In the genomic region with DNA sequence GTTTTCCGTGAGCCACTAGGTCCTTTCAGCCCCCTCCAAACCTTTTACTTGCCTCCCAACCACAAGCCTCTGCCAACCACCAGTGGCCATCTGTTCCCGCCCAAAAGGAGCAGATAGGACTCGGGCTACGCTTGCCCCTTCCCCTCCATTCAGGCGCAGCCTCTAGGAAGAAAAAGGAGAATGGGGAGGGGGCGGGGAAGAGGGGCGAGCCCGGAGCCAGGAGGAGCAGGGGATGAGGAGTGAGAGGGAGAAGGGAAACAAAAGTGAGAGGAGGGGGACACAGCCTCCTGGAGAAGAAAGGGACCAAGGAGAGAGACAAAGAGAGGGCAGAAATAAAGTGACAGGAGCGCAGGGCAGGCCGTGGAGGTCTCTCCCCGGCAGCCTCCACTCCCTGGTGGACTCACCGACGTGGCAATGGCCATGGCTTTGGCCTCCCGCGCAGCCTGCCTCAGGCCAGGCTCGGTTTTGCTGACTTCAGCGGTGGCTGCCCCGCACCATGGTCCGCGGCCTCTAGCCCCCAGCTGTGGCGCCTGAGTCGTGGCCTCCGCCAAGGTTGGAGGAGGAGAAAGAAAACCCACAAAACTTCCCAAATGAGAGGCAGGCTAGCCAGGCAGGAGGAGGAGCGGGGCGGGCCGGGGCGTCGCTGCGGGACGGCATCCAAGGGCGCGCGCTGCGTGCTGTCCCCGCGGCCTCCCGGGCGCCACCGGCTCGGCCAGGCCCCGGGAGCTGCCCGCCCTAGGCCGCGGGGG, we compare ENCODE assay signal across 8 cellular contexts. TPM values are rescaled to one million over a fixed set of nuclear protein-coding genes. Genes with fewer than 3 reads are reported as not detected.
A peak's percentile ranks its signal among the peaks of the same experiment; 100 is the strongest.
DNase-seq lines count a peak whose midpoint lies in the region; ATAC-seq and TF ChIP-seq lines count a peak whose summit lies in the region.
"Had no signal": no experiment of that assay in that cellular context is flagged by ENCODE, and none has a peak within 500 bp of the region (broad histone marks: within the 10 kb centered on the region; RNA-seq: fewer than 3 reads in every experiment).

A gene with protein sequence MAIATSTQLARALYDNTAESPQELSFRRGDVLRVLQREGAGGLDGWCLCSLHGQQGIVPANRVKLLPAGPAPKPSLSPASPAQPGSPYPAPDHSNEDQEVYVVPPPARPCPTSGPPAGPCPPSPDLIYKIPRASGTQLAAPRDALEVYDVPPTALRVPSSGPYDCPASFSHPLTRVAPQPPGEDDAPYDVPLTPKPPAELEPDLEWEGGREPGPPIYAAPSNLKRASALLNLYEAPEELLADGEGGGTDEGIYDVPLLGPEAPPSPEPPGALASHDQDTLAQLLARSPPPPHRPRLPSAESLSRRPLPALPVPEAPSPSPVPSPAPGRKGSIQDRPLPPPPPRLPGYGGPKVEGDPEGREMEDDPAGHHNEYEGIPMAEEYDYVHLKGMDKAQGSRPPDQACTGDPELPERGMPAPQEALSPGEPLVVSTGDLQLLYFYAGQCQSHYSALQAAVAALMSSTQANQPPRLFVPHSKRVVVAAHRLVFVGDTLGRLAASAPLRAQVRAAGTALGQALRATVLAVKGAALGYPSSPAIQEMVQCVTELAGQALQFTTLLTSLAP (minus strand): TSS at position 569 of the 749 bp plus-strand sequence. CDS start 147 bp downstream, at position 422.

- CTCF ChIA-PET in SK-N-SH (lab: Yijun Ruan, JAX), result interaction anchor here (1.6 to 6.6 kb wide), 6 partner anchors 11 to 58 kb away, joined by 4 to 46 read pairs (median 7); a partner anchor contains a TSS

- H3K36me3 Mint-ChIP-seq in mesothelial cell of epicardium (peaks cover 2% of the 10 kb centered on the region), type B pancreatic cell (peaks cover 10% of the 10 kb centered on the region)

- peaks cover 6% of the 10 kb centered on the region; the same call in 1 of the 2 replicates for H3K79me2 ChIP-seq in SK-N-SH (ENCODE audit: insufficient read depth)
- H3K79me2 ChIP-seq in fibroblast of lung (ENCODE audit: control insufficient read depth, insufficient read depth, low read length), result no peaks in the 10 kb centered on the region

- peaks cover 34% of the 10 kb centered on the region for H3K4me1 Mint-ChIP-seq in mesothelial cell of epicardium
- peaks cover 29% of the 10 kb centered on the region for H3K4me1 Mint-ChIP-seq in type B pancreatic cell (ENCODE audit: unreplicated experiment)

- H3K27ac Mint-ChIP-seq in mesothelial cell of epicardium (peak within 1 kb of the TSS; percentile 98), type B pancreatic cell (peak within 1 kb of the TSS; percentile 96)

- H3K27ac ChIP-seq in SK-N-SH (ENCODE audit: low read depth in 2 of 2, low read length in 1 of 2), result peak within 1 kb of the TSS in 1 of 2 experiments; percentile 92; a peak in 2 of 4 replicates
- H3K27ac ChIP-seq in fibroblast of lung (ENCODE audit: insufficient read depth, low read length), result peak within 1 kb of the TSS; percentile 62

- H4K20me1 ChIP-seq in SK-N-SH (ENCODE audit: insufficient read depth), result no peaks in the 10 kb centered on the region
- H4K20me1 ChIP-seq in fibroblast of lung (ENCODE audit: control insufficient read depth, extremely low read depth, insufficient read depth, low read length), result no peaks in the 10 kb centered on the region

- DNase-seq in SK-N-SH (peak; percentile 75), fibroblast of lung (ENCODE audit: low read depth in 2 of 2) (peak; percentile 47 to 49), mesothelial cell of epicardium (ENCODE audit: low spot score in 2 of 2, unreplicated experiment in 2 of 2) (peak in 1 of 2 experiments; percentile 61), type B pancreatic cell (ENCODE audit: extremely low spot score, unreplicated experiment) (no peak)
- no peak for DNase-seq in stimulated activated CD4-positive, alpha-beta T cell treated with anti-CD3 and anti-CD28 coated beads, Interleukin-12 subunit alpha, Interleukin-12 subunit beta, amount 100 ng/mL, for 4 hours
- DNase-seq: stimulated activated naive CD4-positive, alpha-beta T cell treated with Interleukin-2 at 50 U/mL for 16 hours had no signal

- no peaks in the 10 kb centered on the region for H3K9me2 ChIP-seq in SK-N-SH

- H3K4me2 ChIP-seq in SK-N-SH, result peak within 1 kb of the TSS; percentile 79
- peak within 1 kb of the TSS; percentile 58 for H3K4me2 ChIP-seq in fibroblast of lung (ENCODE audit: extremely low read depth, insufficient read depth, low read length)

- ATAC-seq in HG02678 (IDR thresholded peaks at IDR 0.05; ENCODE audit: unreplicated experiment) (no peak), HG02588 (IDR thresholded peaks at IDR 0.05; ENCODE audit: unreplicated experiment) (no peak)

- H3K9me3 ChIP-seq in SK-N-SH, result no peaks in the 10 kb centered on the region
- no peaks in the 10 kb centered on the region for H3K9me3 ChIP-seq in fibroblast of lung (ENCODE audit: control insufficient read depth, insufficient read depth, low read depth, low read length)

- TF ChIP-seq CTCF in SK-N-SH (IDR thresholded peaks at IDR 0.05), result no peak
- no peak for TF ChIP-seq CTCF in fibroblast of lung (conservative IDR thresholded peaks at IDR 0.05 in 1 of 2, IDR thresholded peaks at IDR 0.05 in 1 of 2; ENCODE audit: low read depth in 1 of 2, low read length in 2 of 2)
- TF ChIP-seq CTCF in mesothelial cell of epicardium (IDR thresholded peaks at IDR 0.05; ENCODE audit: unreplicated experiment), result no peak
- TF ChIP-seq CTCF in type B pancreatic cell (conservative IDR thresholded peaks at IDR 0.05), result no peak

- H3F3A ChIP-seq in SK-N-SH (replicated peaks; ENCODE audit: insufficient read depth), result no peaks in the 10 kb centered on the region

- no peak for TF ChIP-seq RAD21 in SK-N-SH (IDR thresholded peaks at IDR 0.05; ENCODE audit: low read length)

- POLR2A ChIA-PET in SK-N-SH (lab: Yijun Ruan, JAX), result interaction anchor here (0.9 to 5.6 kb wide), 7 partner anchors 10 to 90 kb away, joined by 3 to 45 read pairs (median 7); a partner anchor contains a TSS

- no peaks in the 10 kb centered on the region for H3K27me3 Mint-ChIP-seq in mesothelial cell of epicardium (ENCODE audit: low read depth)
- H3K27me3 Mint-ChIP-seq in type B pancreatic cell, result peaks cover 11% of the 10 kb centered on the region

- H3K4me1 ChIP-seq in SK-N-SH (ENCODE audit: control insufficient read depth in 1 of 2, insufficient read depth in 2 of 2, low read depth in 1 of 2, low read length in 1 of 2), result peaks cover 0 to 16% of the 10 kb centered on the region in 2 experiments; a peak in 2 of 4 replicates
- H3K4me1 ChIP-seq in fibroblast of lung (ENCODE audit: control insufficient read depth, extremely low read depth, insufficient read depth, low read length), result no peaks in the 10 kb centered on the region

- H3K27me3 ChIP-seq in SK-N-SH (ENCODE audit: insufficient read depth) (no peaks in the 10 kb centered on the region), fibroblast of lung (ENCODE audit: control insufficient read depth, insufficient read depth, low read length) (peaks cover 20% of the 10 kb centered on the region)

- TF ChIP-seq EP300 in SK-N-SH (IDR thresholded peaks at IDR 0.05; ENCODE audit: borderline replicate concordance in 1 of 2, low read depth in 1 of 2, low read length in 1 of 2), result no peak

- 13% methylated on average over 26 of the region's 44 CpGs for WGBS in SK-N-SH (ENCODE audit: low lambda C conversion rate)

- H3K4me3 ChIP-seq in SK-N-SH (ENCODE audit: low read depth in 2 of 2, low read length in 1 of 2) (peak within 1 kb of the TSS; percentile 43 to 57), fibroblast of lung (replicated peaks in 1 of 4; ENCODE audit: control extremely low read depth in 1 of 4, insufficient read depth in 1 of 4, low read depth in 3 of 4, low read length in 4 of 4) (peak within 1 kb of the TSS; percentile 17 to 69 (median 46))

- H3K36me3 ChIP-seq in SK-N-SH (replicated peaks in 1 of 2; ENCODE audit: control insufficient read depth in 1 of 2, insufficient read depth in 2 of 2, low read length in 1 of 2) (no peaks in the 10 kb centered on the region), fibroblast of lung (ENCODE audit: control insufficient read depth, insufficient read depth, low read length) (no peaks in the 10 kb centered on the region)

- H3K4me3 Mint-ChIP-seq in mesothelial cell of epicardium (peak within 1 kb of the TSS; percentile 94), type B pancreatic cell (peak within 1 kb of the TSS; percentile 96)

- peak within 1 kb of the TSS; percentile 66 for H3K9ac ChIP-seq in SK-N-SH
- peak within 1 kb of the TSS; percentile 48 for H3K9ac ChIP-seq in fibroblast of lung (ENCODE audit: insufficient read depth, low read length)

- H2AFZ ChIP-seq in SK-N-SH (ENCODE audit: low read depth), result peak within 1 kb of the TSS; percentile 78; the same call in 1 of the 2 replicates
- peak within 1 kb of the TSS; percentile 10 for H2AFZ ChIP-seq in fibroblast of lung (ENCODE audit: low read length)

- H3K9me3 Mint-ChIP-seq in mesothelial cell of epicardium (no peaks in the 10 kb centered on the region), type B pancreatic cell (no peaks in the 10 kb centered on the region)

TF ChIP-seq in SK-N-SH, 30 proteins besides CTCF, POLR2A, EP300 and RAD21:
- TF ChIP-seq FOXM1 (IDR thresholded peaks at IDR 0.05; ENCODE audit: low read depth) (no peak), POLR2AphosphoS5 (IDR thresholded peaks at IDR 0.05; ENCODE audit: low read depth, low read length) (no peak), GATA2 (CRISPR knock-in tag; IDR thresholded peaks at IDR 0.05) (peak; percentile 19; the same call in 1 of the 2 replicates)

RNA-seq across cellular contexts. Expression of the gene that starts here (rescaled TPM):
- polyA plus RNA-seq in SK-N-SH (2012; rRNA removed) (2.6 and 4.4 TPM in 2 replicates), fibroblast of lung (2.0 and 2.3 TPM in 2 replicates)
- 1.8 and 3.4 TPM in 2 replicates for polyA plus RNA-seq in SK-N-SH (2012; cell fraction: cytosol; rRNA removed)
- 9.6 and 13.4 TPM in 2 replicates for polyA plus RNA-seq in SK-N-SH (2012; cell fraction: nucleus; rRNA removed)
- total RNA-seq in fibroblast of lung (8.5 and 12.2 TPM in 2 replicates), mesothelial cell of epicardium (76.8 to 82.1 TPM (median 81.2 TPM) in 3 replicates), type B pancreatic cell (ENCODE audit: low replicate concordance) (41.0 and 59.3 TPM in 2 replicates)
- polyA plus RNA-seq in fibroblast of lung (2012), result 4.1 and 5.0 TPM in 2 replicates
- 3.3 and 3.6 TPM in 2 replicates for polyA minus RNA-seq in fibroblast of lung (ENCODE audit: low replicate concordance)

Comparison
In these comparisons a context has a peak if more than half of its experiments do, and no peak if none do; other contexts are left out.
1. DNase-seq: peak in SK-N-SH (single experiment) and fibroblast of lung (2 of 2); none in type B pancreatic cell (single experiment) and stimulated activated CD4-positive, alpha-beta T cell treated with anti-CD3 and anti-CD28 coated beads, Interleukin-12 subunit alpha, Interleukin-12 subunit beta, amount 100 ng/mL, for 4 hours (single experiment).